In the genomic region with DNA sequence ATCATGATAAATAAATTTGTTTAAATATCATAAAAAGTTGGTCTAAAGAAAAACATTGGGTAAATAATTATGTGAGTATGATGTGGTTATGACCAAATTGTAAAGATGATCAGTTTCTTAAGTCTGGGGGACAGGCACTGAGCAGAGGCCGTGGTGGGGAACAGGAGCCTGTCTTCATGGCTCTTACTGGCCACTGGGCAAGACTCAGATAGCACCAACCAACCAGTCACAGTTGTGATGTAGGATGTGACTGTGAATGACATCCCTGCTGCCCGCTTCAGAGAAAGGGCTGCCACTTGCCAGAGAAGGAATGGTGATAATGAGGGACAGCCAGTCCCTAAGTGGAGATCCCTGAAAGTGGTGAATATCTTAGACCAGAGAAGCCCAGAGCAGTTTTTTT, we compare ENCODE assay signal across 12 cellular contexts. TPM values are rescaled to one million over a fixed set of nuclear protein-coding genes. Genes with fewer than 3 reads are reported as not detected.
A peak's percentile ranks its signal among the peaks of the same experiment; 100 is the strongest.
DNase-seq lines count a peak whose midpoint lies in the region; ATAC-seq and TF ChIP-seq lines count a peak whose summit lies in the region.
"Had no signal": no experiment of that assay in that cellular context is flagged by ENCODE, and none has a peak within 500 bp of the region (broad histone marks: within the 10 kb centered on the region; RNA-seq: fewer than 3 reads in every experiment).

No MANE protein-coding gene starts in this region.

- no peak overlapping the region for H3K18ac ChIP-seq in H9 (ENCODE audit: insufficient read length, low read depth, low read length)

- H3K4me1 Mint-ChIP-seq in Calu3 (ENCODE audit: low read depth, unreplicated experiment) (peaks cover 69% of the 10 kb centered on the region), naive B cell (peaks cover 44 to 66% (median 64%) of the 10 kb centered on the region in 3 donors), H9 (peaks cover 16 to 33% of the 10 kb centered on the region in 2 experiments)
- H3K4me1 Mint-ChIP-seq in activated T-helper 2 cell treated with anti-CD3 and anti-CD28 coated beads, Interferon-gamma antibody, Interleukin-2, Interleukin-4, amounts not matched to agents 10 μg/mL and 5 μg/mL and 100 μg/mL, durations not matched to agents 14 hours and 24 hours and 36 hours (ENCODE audit: low read depth), result peaks cover 57% of the 10 kb centered on the region

- H3K36me3 Mint-ChIP-seq in Calu3 (ENCODE audit: insufficient read depth, unreplicated experiment), result peaks cover 47% of the 10 kb centered on the region
- peaks cover 56% of the 10 kb centered on the region for H3K36me3 Mint-ChIP-seq in activated T-helper 2 cell treated with anti-CD3 and anti-CD28 coated beads, Interferon-gamma antibody, Interleukin-2, Interleukin-4, amounts not matched to agents 10 μg/mL and 5 μg/mL and 100 μg/mL, durations not matched to agents 14 hours and 24 hours and 36 hours (ENCODE audit: low read depth)
- H3K36me3 Mint-ChIP-seq in naive B cell, result no peaks in the 10 kb centered on the region
- peaks cover 0 to 3% (median 2%) of the 10 kb centered on the region in 3 experiments; a peak in 2 of 7 replicates for H3K36me3 Mint-ChIP-seq in H9 (ENCODE audit: insufficient read depth in 1 of 3, low read depth in 3 of 3)

- H2BK5ac ChIP-seq in H9 (ENCODE audit: insufficient read length, low read length), result no peak overlapping the region

- CTCF ChIA-PET in Calu3 (lab: Charles Lee), result interaction anchor here (0.9 to 1.7 kb wide), 5 partner anchors 8 to 120 kb away, joined by 3 to 5 read pairs (median 3); no protein-coding TSS in a partner anchor

- no TSS peak for BruUV-seq in Calu3 (replicated peaks; lab: Mats Ljungman, UMichigan)

- no peaks in the 10 kb centered on the region; the same call in 1 of the 2 replicates for H3K4me1 ChIP-seq in H9 (ENCODE audit: insufficient read depth, low read length)

- no peaks in the 10 kb centered on the region for H3K9me3 ChIP-seq in H9 (ENCODE audit: control insufficient read depth, low read depth, low read length)

- no peaks in the 10 kb centered on the region for H3K79me1 ChIP-seq in H9 (ENCODE audit: insufficient read depth, low read depth, low read length, poor library complexity, severe bottlenecking)

- H2BK120ac ChIP-seq in H9 (ENCODE audit: low read depth, low read length, poor library complexity, severe bottlenecking), result no peak overlapping the region

- no peak overlapping the region for H4K91ac ChIP-seq in H9 (ENCODE audit: insufficient read length, low read depth, low read length)

- DNase-seq in Calu3 (no peak), naive B cell (no peak), H9 (no peak), AG20443 (ENCODE audit: low spot score) (no peak)
- DNase-seq in activated T-helper 2 cell treated with anti-CD3 and anti-CD28 coated beads, Interferon-gamma antibody, Interleukin-2, Interleukin-4, amounts not matched to agents 10 μg/mL and 5 μg/mL and 100 μg/mL, durations not matched to agents 14 hours and 24 hours and 36 hours (ENCODE audit: low spot score), result no peak
- DNase-seq: brain microvascular endothelial cell; NCI-H446 treated with DMSO at 0.1 percent for 48 hours; retina; stimulated activated naive CD4-positive, alpha-beta T cell had no signal

- H4K5ac ChIP-seq in H9 (ENCODE audit: insufficient read length, low read depth, low read length), result no peak overlapping the region

- H4K8ac ChIP-seq in H9 (replicated peaks; ENCODE audit: insufficient read length, low read depth, low read length), result no peak overlapping the region

- H3K9ac ChIP-seq in H9 (ENCODE audit: extremely low read depth, insufficient read length, low read length), result no peak overlapping the region

- H3K27ac ChIP-seq in H9 (ENCODE audit: insufficient read length, low read depth, low read length), result no peak overlapping the region
- H3K27ac ChIP-seq: brain microvascular endothelial cell had no signal

- no peak overlapping the region for H3K4ac ChIP-seq in H9 (ENCODE audit: low read depth, low read length)

- H3K4me3 Mint-ChIP-seq in Calu3 (ENCODE audit: low read depth, unreplicated experiment) (peak overlapping the region; percentile 34), naive B cell (peak overlapping the region; percentile 55 to 88 (median 77)), H9 (no peak overlapping the region)
- H3K4me3 Mint-ChIP-seq in activated T-helper 2 cell treated with anti-CD3 and anti-CD28 coated beads, Interferon-gamma antibody, Interleukin-2, Interleukin-4, amounts not matched to agents 10 μg/mL and 5 μg/mL and 100 μg/mL, durations not matched to agents 14 hours and 24 hours and 36 hours (ENCODE audit: low read depth), result no peak overlapping the region

- TF ChIP-seq CTCF in Calu3 (IDR thresholded peaks at IDR 0.05; ENCODE audit: unreplicated experiment), result no peak
- no peak for TF ChIP-seq CTCF in H9 (conservative IDR thresholded peaks at IDR 0.05)

- no peak overlapping the region for H2AK5ac ChIP-seq in H9 (ENCODE audit: insufficient read length, low read length)

- H3K4me2 ChIP-seq in H9 (ENCODE audit: insufficient read depth, insufficient read length, low read length), result no peak overlapping the region

- no peak overlapping the region for H2BK20ac ChIP-seq in H9 (ENCODE audit: low read depth, low read length, poor library complexity, severe bottlenecking)

- no CpG with 5 or more reads among the region's 2 CpGs for WGBS in H9 (ENCODE audit: extremely low coverage, insufficient read length, low lambda C conversion rate)

- no peaks in the 10 kb centered on the region for H3K27me3 Mint-ChIP-seq in Calu3 (ENCODE audit: unreplicated experiment)
- H3K27me3 Mint-ChIP-seq in activated T-helper 2 cell treated with anti-CD3 and anti-CD28 coated beads, Interferon-gamma antibody, Interleukin-2, Interleukin-4, amounts not matched to agents 10 μg/mL and 5 μg/mL and 100 μg/mL, durations not matched to agents 14 hours and 24 hours and 36 hours (ENCODE audit: low read depth), result no peaks in the 10 kb centered on the region
- no peaks in the 10 kb centered on the region for H3K27me3 Mint-ChIP-seq in naive B cell
- no peaks in the 10 kb centered on the region for H3K27me3 Mint-ChIP-seq in H9 (ENCODE audit: low read depth)

- intact Hi-C loops in Calu3 (cut with micrococcal nuclease; ENCODE audit: unreplicated experiment), result no loop called here
- intact Hi-C loops in activated T-helper 2 cell treated with anti-CD3 and anti-CD28 coated beads, Interferon-gamma antibody, Interleukin-2, Interleukin-4, amounts not matched to agents 10 μg/mL and 5 μg/mL and 100 μg/mL, durations not matched to agents 14 hours and 24 hours and 36 hours (cut with micrococcal nuclease), result no loop called here

- no peaks in the 10 kb centered on the region; the same call in 1 of the 2 replicates for H3K79me2 ChIP-seq in H9 (ENCODE audit: insufficient read depth, low read length)

- H2BK15ac ChIP-seq in H9 (ENCODE audit: low read depth, low read length), result no peak overlapping the region

- H3K27ac Mint-ChIP-seq in Calu3 (ENCODE audit: unreplicated experiment) (peak overlapping the region; percentile 91), naive B cell (peak overlapping the region in 5 of 6 donors; percentile 44 to 89 (median 80)), H9 (0 out of 7 replicates have a peak overlapping the region, but pooled peaks of 1 of the 3 experiments have one; percentile 23)
- peak overlapping the region; percentile 59 for H3K27ac Mint-ChIP-seq in activated T-helper 2 cell treated with anti-CD3 and anti-CD28 coated beads, Interferon-gamma antibody, Interleukin-2, Interleukin-4, amounts not matched to agents 10 μg/mL and 5 μg/mL and 100 μg/mL, durations not matched to agents 14 hours and 24 hours and 36 hours

- H4K20me1 ChIP-seq in H9 (ENCODE audit: control insufficient read depth, insufficient read depth, insufficient read length), result no peaks in the 10 kb centered on the region

- peak; percentile 36 for ATAC-seq in HG02852 (IDR thresholded peaks at IDR 0.05; ENCODE audit: unreplicated experiment)
- ATAC-seq in naive B cell (ENCODE audit: low read depth in 2 of 2), result peak; percentile 6 to 17
- ATAC-seq in HG03097 (IDR thresholded peaks at IDR 0.05; ENCODE audit: low FRiP score, unreplicated experiment), result no peak
- no peak for ATAC-seq in HG03159 (IDR thresholded peaks at IDR 0.05; ENCODE audit: unreplicated experiment)

- H3K9me3 Mint-ChIP-seq in Calu3 (ENCODE audit: low read depth, unreplicated experiment) (no peaks in the 10 kb centered on the region), naive B cell (no peaks in the 10 kb centered on the region), H9 (no peaks in the 10 kb centered on the region)
- H3K9me3 Mint-ChIP-seq in activated T-helper 2 cell treated with anti-CD3 and anti-CD28 coated beads, Interferon-gamma antibody, Interleukin-2, Interleukin-4, amounts not matched to agents 10 μg/mL and 5 μg/mL and 100 μg/mL, durations not matched to agents 14 hours and 24 hours and 36 hours, result no peaks in the 10 kb centered on the region

- H3K27me3 ChIP-seq in H9 (ENCODE audit: insufficient read depth, low read length), result no peaks in the 10 kb centered on the region
- H3K27me3 ChIP-seq: brain microvascular endothelial cell had no signal

- no peak overlapping the region for H2BK12ac ChIP-seq in H9 (ENCODE audit: insufficient read length, low read depth, low read length)

- H2AFZ ChIP-seq in H9 (ENCODE audit: low read length), result no peak overlapping the region

- H3K23ac ChIP-seq in H9 (ENCODE audit: insufficient read length, low read depth, low read length), result no peak overlapping the region

- H3T11ph ChIP-seq in H9 (ENCODE audit: low read length), result no peak overlapping the region

- no peak overlapping the region; the same call in 1 of the 2 replicates for H3K14ac ChIP-seq in H9 (ENCODE audit: insufficient read depth, low read length)

- H3K56ac ChIP-seq in H9 (ENCODE audit: insufficient read length, low read depth, low read length), result no peak overlapping the region

- no peaks in the 10 kb centered on the region for H3K23me2 ChIP-seq in H9 (ENCODE audit: insufficient read length, low read depth, low read length, poor library complexity, severe bottlenecking)

RNA-seq across cellular contexts. Expression of a gene that starts 7.0 kb away (rescaled TPM):
- total RNA-seq in Calu3 (2022) (42.9 and 59.4 TPM in 2 replicates), H9 (2021) (10.6 and 11.4 TPM in 2 replicates)
- 50.9 and 53.2 TPM in 2 replicates for total RNA-seq in activated T-helper 2 cell treated with anti-CD3 and anti-CD28 coated beads, Interferon-gamma antibody, Interleukin-2, Interleukin-4, amounts not matched to agents 10 μg/mL and 5 μg/mL and 100 μg/mL, durations not matched to agents 14 hours and 24 hours and 36 hours
- polyA plus RNA-seq in naive B cell (ENCODE audit: low read depth in 6 of 6), result 10 to 100 TPM in 4 of 6 donors, 1 to 10 TPM in 2; 4.3 to 15.1 (median 11.6) TPM

Comparison
In these comparisons a context has a peak if more than half of its experiments do, and no peak if none do; other contexts are left out.
1. H3K4me3 Mint-ChIP-seq: peak in Calu3 (single experiment) and naive B cell (8 of 8); none in activated T-helper 2 cell treated with anti-CD3 and anti-CD28 coated beads, Interferon-gamma antibody, Interleukin-2, Interleukin-4, amounts not matched to agents 10 μg/mL and 5 μg/mL and 100 μg/mL, durations not matched to agents 14 hours and 24 hours and 36 hours (single experiment) and H9 (0 of 2).
2. ATAC-seq: peak in HG02852 (single experiment) and naive B cell (2 of 2); none in HG03097 (single experiment) and HG03159 (single experiment).